Comparison of ENCODE assay signal across 20 cellular contexts in genomic region chr5:35026941-35027340, GRCh38. TPM values are rescaled to one million over a fixed set of nuclear protein-coding genes. Genes with fewer than 3 reads are reported as not detected.
"Had no signal": no experiment of that assay in that cellular context is flagged by ENCODE, and none has a peak within 500 bp of the region (broad histone marks: within the 10 kb centered on the region; RNA-seq: fewer than 3 reads in every experiment).

No MANE protein-coding gene starts in this region.

- H3K27me3 ChIP-seq: foreskin keratinocyte, tibial artery had no signal

- ATAC-seq: activated CD4-positive, CD25-positive, alpha-beta regulatory T cell treated with anti-CD3 and anti-CD28 coated beads, Interleukin-2, amount 50 U/mL, for 24 hours; activated T-cell treated with anti-CD3 and anti-CD28 coated beads, Interleukin-2, amount 50 U/mL, for 4 hours; foreskin keratinocyte; naive thymus-derived CD4-positive, alpha-beta T cell had no signal

- H3K36me3 ChIP-seq: left ventricle myocardium inferior, tibial artery had no signal

- H3K9me3 ChIP-seq: left ventricle myocardium inferior, tibial artery had no signal

- H3K4me3 ChIP-seq: left ventricle myocardium inferior, tibial artery had no signal

- DNase-seq: activated CD4-positive, alpha-beta T cell treated with anti-CD3 and anti-CD28 coated beads, Interleukin-2, amount 50 U/mL, for 1 hour; activated CD8-positive, alpha-beta memory T cell treated with anti-CD3 and anti-CD28 coated beads, Interleukin-2, amount 50 U/mL, for 4 hours; activated naive CD4-positive, alpha-beta T cell treated with anti-CD3 and anti-CD28 coated beads for 36 hours; activated T-cell treated with anti-CD3 and anti-CD28 coated beads, Interleukin-2, amount 50 U/mL, for 4 hours; central memory CD4-positive, alpha-beta T cell; endodermal cell; foreskin keratinocyte; glutamatergic neuron; hypothalamus; islet precursor cell; left ventricle myocardium inferior; mesendoderm; naive thymus-derived CD4-positive, alpha-beta T cell; stimulated activated naive CD4-positive, alpha-beta T cell; tibial artery had no signal

- H3K27ac ChIP-seq: foreskin keratinocyte, left ventricle myocardium inferior, tibial artery had no signal

- H3K4me1 ChIP-seq: foreskin keratinocyte, left ventricle myocardium inferior, tibial artery had no signal

RNA-seq across cellular contexts. Expression of gene AGXT2, which starts 20.8 kb away (rescaled TPM):
- total RNA-seq: activated naive CD4-positive, alpha-beta T cell treated with anti-CD3 and anti-CD28 coated beads for 36 hours; activated T-cell treated with anti-CD3 and anti-CD28 coated beads, Interleukin-2, amount 50 U/mL, for 4 hours; endodermal cell; epithelial cell of proximal tubule; fibroblast of lung; foreskin keratinocyte; left ventricle myocardium inferior; naive thymus-derived CD4-positive, alpha-beta T cell; osteocyte; pulmonary artery endothelial cell had no signal
- polyA plus RNA-seq: fibroblast of lung; foreskin keratinocyte; naive thymus-derived CD4-positive, alpha-beta T cell had no signal
